Comparison of ENCODE assay signal across 8 cellular contexts in the genomic region with DNA sequence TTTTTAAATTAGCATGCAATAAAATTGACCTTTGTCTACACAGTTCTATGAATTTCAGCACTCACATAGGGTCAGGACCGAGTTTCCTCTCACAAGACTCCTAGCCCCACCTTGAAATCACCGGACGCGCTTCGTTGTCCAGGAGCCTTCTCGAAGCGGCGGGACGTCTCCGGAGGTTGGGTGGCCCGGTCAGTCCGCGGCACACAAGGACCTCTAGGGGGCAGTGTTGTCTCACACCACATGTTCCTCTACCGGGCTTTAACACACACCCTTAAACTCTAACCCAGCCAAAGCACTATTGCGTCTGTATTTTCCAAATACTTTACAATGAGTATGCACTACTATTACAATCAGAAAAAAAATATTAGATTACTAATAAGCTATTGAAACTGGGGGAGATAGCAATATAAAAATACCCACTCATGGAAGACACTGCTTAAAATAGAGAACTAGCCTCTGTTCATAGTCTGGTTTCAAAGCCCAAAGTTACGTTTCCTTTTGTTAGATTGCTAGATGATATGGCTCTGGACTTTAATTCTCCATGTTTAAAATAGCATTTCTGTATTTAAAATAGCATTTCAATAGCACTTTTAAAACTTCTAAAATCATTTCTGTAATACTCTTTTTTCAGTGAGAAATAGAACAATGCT. TPM values are rescaled to one million over a fixed set of nuclear protein-coding genes. Genes with fewer than 3 reads are reported as not detected.
A peak's percentile ranks its signal among the peaks of the same experiment; 100 is the strongest.
DNase-seq lines count a peak whose midpoint lies in the region; ATAC-seq and TF ChIP-seq lines count a peak whose summit lies in the region.
"Not testable (repeated sequence)": the region's sequence is repeated elsewhere in the genome, so short reads cannot be mapped to it uniquely, and the experiment has no call there.

No MANE protein-coding gene starts in this region.

- not testable (repeated sequence) for H3F3A ChIP-seq in neural progenitor cell (ENCODE audit: low read depth)

- not testable (repeated sequence) for H3K9ac ChIP-seq in neural progenitor cell

- not testable (repeated sequence) for H3K4me1 ChIP-seq in CD8-positive, alpha-beta memory T cell (ENCODE audit: insufficient read depth, low read length); foreskin keratinocyte; neural progenitor cell

- not testable (repeated sequence) for H3K4me1 Mint-ChIP-seq in CD8-positive, alpha-beta memory T cell; neural progenitor cell

- H3K36me3 ChIP-seq in CD8-positive, alpha-beta memory T cell (ENCODE audit: insufficient read depth, low read length); neural progenitor cell: not testable (repeated sequence)

- not testable (repeated sequence) for H4K20me1 ChIP-seq in neural progenitor cell (ENCODE audit: low read depth)

- not testable (repeated sequence) for H3K9me3 ChIP-seq in CD8-positive, alpha-beta memory T cell (ENCODE audit: low read length); neural progenitor cell (ENCODE audit: low read depth)

- not testable (repeated sequence) for H3K4me2 ChIP-seq in neural progenitor cell

- H3K27me3 Mint-ChIP-seq in CD8-positive, alpha-beta memory T cell; neural progenitor cell (ENCODE audit: insufficient read depth, low read depth): not testable (repeated sequence)

- H3K36me3 Mint-ChIP-seq in CD8-positive, alpha-beta memory T cell; neural progenitor cell: not testable (repeated sequence)

- ATAC-seq in GM21360 (IDR thresholded peaks at IDR 0.05; ENCODE audit: unreplicated experiment): peak; percentile 94
- ATAC-seq in HG03039 (IDR thresholded peaks at IDR 0.05; ENCODE audit: unreplicated experiment): peak; percentile 86
- peak; percentile 88 for ATAC-seq in foreskin keratinocyte

- not testable (repeated sequence) for H3K27ac ChIP-seq in CD8-positive, alpha-beta memory T cell (ENCODE audit: low read depth, low read length); foreskin keratinocyte; neural progenitor cell

- H3K9me3 Mint-ChIP-seq in CD8-positive, alpha-beta memory T cell; neural progenitor cell: not testable (repeated sequence)

- POLR2A ChIA-PET in CD8-positive, alpha-beta memory T cell (lab: Charles Lee): not testable (repeated sequence)

- CTCF ChIA-PET in CD8-positive, alpha-beta memory T cell (lab: Charles Lee): not testable (repeated sequence)

- H3K27me3 ChIP-seq in CD8-positive, alpha-beta memory T cell (ENCODE audit: insufficient read depth, low read length, poor library complexity, severe bottlenecking); foreskin keratinocyte; neural progenitor cell: not testable (repeated sequence)

- H3K79me2 ChIP-seq in neural progenitor cell (ENCODE audit: low read depth): not testable (repeated sequence)

- not testable (repeated sequence) for TF ChIP-seq CTCF in foreskin keratinocyte (conservative IDR thresholded peaks at IDR 0.05)
- TF ChIP-seq CTCF in neural progenitor cell (IDR thresholded peaks at IDR 0.05): peak; percentile 26

- H3K4me3 Mint-ChIP-seq in CD8-positive, alpha-beta memory T cell; neural progenitor cell: not testable (repeated sequence)

- H3K27ac Mint-ChIP-seq in CD8-positive, alpha-beta memory T cell; neural progenitor cell: not testable (repeated sequence)

- H2AFZ ChIP-seq in neural progenitor cell (replicated peaks): not testable (repeated sequence)

- H3K4me3 ChIP-seq in CD8-positive, alpha-beta memory T cell (ENCODE audit: low read length); neural progenitor cell: not testable (repeated sequence)

- DNase-seq in CD8-positive, alpha-beta memory T cell: peak in 3 of 5 donors; percentile 3 to 12 (median 12)
- DNase-seq in T-helper 9 cell: peak; percentile 12
- DNase-seq in activated T-helper 1 cell treated with anti-CD3 and anti-CD28 coated beads, Interleukin-2, amount 50 U/mL, for 16 hours (ENCODE audit: low read depth in 1 of 2, low spot score in 1 of 2): peak; percentile 1 to 5
- not testable (repeated sequence) for DNase-seq in foreskin keratinocyte; neural progenitor cell (ENCODE audit: low spot score)
- DNase-seq in stimulated activated CD8-positive, alpha-beta memory T cell treated with anti-CD3 and anti-CD28 coated beads, Interleukin-2, amount 100 ng/mL, for 48 hours (ENCODE audit: low read depth in 2 of 2): peak; percentile 19 to 33

RNA-seq across cellular contexts. Expression of a gene that starts 56.0 kb away (rescaled TPM):
- 1 to 10 TPM; 2.6 to 2.7 TPM for total RNA-seq in CD8-positive, alpha-beta memory T cell
- not detected for polyA plus RNA-seq in CD8-positive, alpha-beta memory T cell
- total RNA-seq in foreskin keratinocyte (2.5 and 2.9 TPM in 2 replicates), neural progenitor cell (ENCODE audit: low replicate concordance) (3.4 and 4.1 TPM in 2 replicates)
- polyA plus RNA-seq in foreskin keratinocyte: 2.3 and 2.7 TPM in 2 replicates
